ENCODE assay signal across 8 cellular contexts in genomic region chr12:4855121-4855924, GRCh38. TPM values are rescaled to one million over a fixed set of nuclear protein-coding genes. Genes with fewer than 3 reads are reported as not detected.
DNase-seq lines count a peak whose midpoint lies in the region; ATAC-seq and TF ChIP-seq lines count a peak whose summit lies in the region.

No MANE protein-coding gene starts in this region.

- H3K9me3 ChIP-seq in mucosa of descending colon (no peaks in the 10 kb centered on the region), suprapubic skin (no peaks in the 10 kb centered on the region)

- no peak for TF ChIP-seq EP300 in suprapubic skin (IDR thresholded peaks at IDR 0.05)

- DNase-seq in GM04504 (ENCODE audit: low read depth) (peak; percentile 54), HS-5 (ENCODE audit: low read depth) (peak; percentile 53), NCI-H748 (lab: John Stamatoyannopoulos, UW; ENCODE audit: unreplicated experiment) (peak; percentile 77), epithelial cell of proximal tubule (ENCODE audit: low read depth) (peak; percentile 41), mucosa of descending colon (peak in 1 of 3 donors; percentile 85), suprapubic skin (ENCODE audit: low spot score in 2 of 2) (no peak)
- DNase-seq in activated CD4-positive, alpha-beta T cell treated with anti-CD3 and anti-CD28 coated beads, Interleukin-2, amount 50 U/mL, for 48 hours, result peak; percentile 31 to 50

- 31% methylated on average over 8 of the region's 14 CpGs for WGBS in suprapubic skin

- H3K4me1 ChIP-seq in mucosa of descending colon (ENCODE audit: low read depth) (peaks cover 6% of the 10 kb centered on the region), suprapubic skin (peaks cover 9% of the 10 kb centered on the region)

- peaks cover 16% of the 10 kb centered on the region for H3K27me3 ChIP-seq in suprapubic skin

- no peak overlapping the region for H3K27ac ChIP-seq in suprapubic skin

- no peak for TF ChIP-seq POLR2A in suprapubic skin (IDR thresholded peaks at IDR 0.05)

- ATAC-seq in mucosa of descending colon, result peak; percentile 83
- ATAC-seq in GM19397 (IDR thresholded peaks at IDR 0.05; ENCODE audit: unreplicated experiment), result no peak

- intact Hi-C loops in mucosa of descending colon (cut with DNase I, micrococcal nuclease), result loop anchor here in 1 of 2 donors (5.0 kb wide), 1 partner anchor 147 kb away; no protein-coding TSS in a partner anchor

- H3K36me3 ChIP-seq in mucosa of descending colon (ENCODE audit: low read depth) (no peaks in the 10 kb centered on the region), suprapubic skin (no peaks in the 10 kb centered on the region)

- TF ChIP-seq CTCF in epithelial cell of proximal tubule (conservative IDR thresholded peaks at IDR 0.05; ENCODE audit: low read depth, low read length) (peak; percentile 78), mucosa of descending colon (IDR thresholded peaks at IDR 0.05) (peak; percentile 68), suprapubic skin (IDR thresholded peaks at IDR 0.05) (peak; percentile 24 to 80)

- no peak overlapping the region for H3K4me3 ChIP-seq in epithelial cell of proximal tubule (ENCODE audit: low read depth, low read length)
- H3K4me3 ChIP-seq in mucosa of descending colon, result no peak overlapping the region
- no peak overlapping the region for H3K4me3 ChIP-seq in suprapubic skin

RNA-seq across cellular contexts. Expression of gene KCNA1, which starts 54.4 kb away (rescaled TPM):
- total RNA-seq in epithelial cell of proximal tubule (not detected in 2 replicates), mucosa of descending colon (1 to 10 TPM in 1 of 3 donors, under 1 TPM in 1, not detected in 1; 0.05 to 6.7 TPM), suprapubic skin (not detected)

Comparison
In these comparisons a context has a peak if more than half of its experiments do, and no peak if none do; other contexts are left out.
1. DNase-seq: peak in GM04504 (single experiment), HS-5 (single experiment), NCI-H748 (single experiment), activated CD4-positive, alpha-beta T cell treated with anti-CD3 and anti-CD28 coated beads, Interleukin-2, amount 50 U/mL, for 48 hours (2 of 2) and epithelial cell of proximal tubule (single experiment); none in suprapubic skin (0 of 2).
2. Peak in every context shown above with its lines, with median percentiles within 50 percentile points of each other: CTCF ChIP-seq.